1 cellular context compared by ENCODE assay signal in the genomic region with DNA sequence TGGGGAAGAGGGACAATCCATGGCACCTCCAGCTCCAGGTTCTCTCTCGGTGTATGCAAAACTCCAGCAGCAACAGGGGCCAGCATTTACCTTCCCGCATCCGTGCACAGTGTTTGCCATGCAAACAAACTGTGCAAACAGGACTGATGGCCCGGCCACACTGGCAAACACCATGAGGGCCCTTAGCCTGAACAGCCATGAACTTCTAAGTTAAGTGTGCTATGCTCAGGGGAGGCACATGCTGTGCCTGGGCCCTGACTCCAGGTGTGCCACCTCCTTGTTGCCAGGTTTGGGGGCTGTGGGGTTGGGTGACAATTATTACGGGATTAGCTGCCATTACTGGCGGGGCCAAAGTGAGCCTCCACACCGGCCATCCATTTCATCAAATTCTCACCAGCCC.
A peak's percentile ranks its signal among the peaks of the same experiment; 100 is the strongest.
TF ChIP-seq lines count a peak whose summit lies in the region.

No MANE protein-coding gene starts in this region.

TF ChIP-seq in HepG2, 621 proteins besides CTCF, POLR2A, EP300 and RAD21 (continued from another document and continues in another):
- TF ChIP-seq, protein P1, sequence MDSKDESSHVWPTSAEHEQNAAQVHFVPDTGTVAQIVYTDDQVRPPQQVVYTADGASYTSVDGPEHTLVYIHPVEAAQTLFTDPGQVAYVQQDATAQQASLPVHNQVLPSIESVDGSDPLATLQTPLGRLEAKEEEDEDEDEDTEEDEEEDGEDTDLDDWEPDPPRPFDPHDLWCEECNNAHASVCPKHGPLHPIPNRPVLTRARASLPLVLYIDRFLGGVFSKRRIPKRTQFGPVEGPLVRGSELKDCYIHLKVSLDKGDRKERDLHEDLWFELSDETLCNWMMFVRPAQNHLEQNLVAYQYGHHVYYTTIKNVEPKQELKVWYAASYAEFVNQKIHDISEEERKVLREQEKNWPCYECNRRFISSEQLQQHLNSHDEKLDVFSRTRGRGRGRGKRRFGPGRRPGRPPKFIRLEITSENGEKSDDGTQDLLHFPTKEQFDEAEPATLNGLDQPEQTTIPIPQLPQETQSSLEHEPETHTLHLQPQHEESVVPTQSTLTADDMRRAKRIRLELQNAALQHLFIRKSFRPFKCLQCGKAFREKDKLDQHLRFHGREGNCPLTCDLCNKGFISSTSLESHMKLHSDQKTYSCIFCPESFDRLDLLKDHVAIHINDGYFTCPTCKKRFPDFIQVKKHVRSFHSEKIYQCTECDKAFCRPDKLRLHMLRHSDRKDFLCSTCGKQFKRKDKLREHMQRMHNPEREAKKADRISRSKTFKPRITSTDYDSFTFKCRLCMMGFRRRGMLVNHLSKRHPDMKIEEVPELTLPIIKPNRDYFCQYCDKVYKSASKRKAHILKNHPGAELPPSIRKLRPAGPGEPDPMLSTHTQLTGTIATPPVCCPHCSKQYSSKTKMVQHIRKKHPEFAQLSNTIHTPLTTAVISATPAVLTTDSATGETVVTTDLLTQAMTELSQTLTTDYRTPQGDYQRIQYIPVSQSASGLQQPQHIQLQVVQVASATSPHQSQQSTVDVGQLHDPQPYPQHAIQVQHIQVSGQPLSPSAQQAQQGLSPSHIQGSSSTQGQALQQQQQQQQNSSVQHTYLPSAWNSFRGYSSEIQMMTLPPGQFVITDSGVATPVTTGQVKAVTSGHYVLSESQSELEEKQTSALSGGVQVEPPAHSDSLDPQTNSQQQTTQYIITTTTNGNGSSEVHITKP (CRISPR knock-in tag; IDR thresholded peaks at IDR 0.05; ENCODE audit: low read depth): peak; percentile 41; the same call in 1 of the 2 replicates
- TF ChIP-seq, protein P2, sequence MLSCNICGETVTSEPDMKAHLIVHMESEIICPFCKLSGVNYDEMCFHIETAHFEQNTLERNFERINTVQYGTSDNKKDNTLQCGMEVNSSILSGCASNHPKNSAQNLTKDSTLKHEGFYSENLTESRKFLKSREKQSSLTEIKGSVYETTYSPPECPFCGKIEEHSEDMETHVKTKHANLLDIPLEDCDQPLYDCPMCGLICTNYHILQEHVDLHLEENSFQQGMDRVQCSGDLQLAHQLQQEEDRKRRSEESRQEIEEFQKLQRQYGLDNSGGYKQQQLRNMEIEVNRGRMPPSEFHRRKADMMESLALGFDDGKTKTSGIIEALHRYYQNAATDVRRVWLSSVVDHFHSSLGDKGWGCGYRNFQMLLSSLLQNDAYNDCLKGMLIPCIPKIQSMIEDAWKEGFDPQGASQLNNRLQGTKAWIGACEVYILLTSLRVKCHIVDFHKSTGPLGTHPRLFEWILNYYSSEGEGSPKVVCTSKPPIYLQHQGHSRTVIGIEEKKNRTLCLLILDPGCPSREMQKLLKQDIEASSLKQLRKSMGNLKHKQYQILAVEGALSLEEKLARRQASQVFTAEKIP (CRISPR knock-in tag; IDR thresholded peaks at IDR 0.05; ENCODE audit: borderline replicate concordance): no peak
- TF ChIP-seq MED13 (CRISPR knock-in tag; IDR thresholded peaks at IDR 0.05) (no peak), ZNF354B (CRISPR knock-in tag; IDR thresholded peaks at IDR 0.05) (no peak), BRF2 (CRISPR knock-in tag; IDR thresholded peaks at IDR 0.05) (no peak), JUN (CRISPR knock-in tag; IDR thresholded peaks at IDR 0.05) (0 out of 2 replicates have a peak, but pooled peaks have one; percentile 20), ZNF251 (CRISPR knock-in tag; IDR thresholded peaks at IDR 0.05) (no peak), JDP2 (CRISPR knock-in tag; IDR thresholded peaks at IDR 0.05; ENCODE audit: borderline replicate concordance) (no peak), PHF20 (CRISPR knock-in tag; IDR thresholded peaks at IDR 0.05) (no peak), GATAD2A (CRISPR knock-in tag; IDR thresholded peaks at IDR 0.05) (peak; percentile 85), HMG20A (CRISPR knock-in tag; IDR thresholded peaks at IDR 0.05; ENCODE audit: borderline replicate concordance) (peak; percentile 70; the same call in 1 of the 2 replicates), KDM2A (CRISPR knock-in tag; IDR thresholded peaks at IDR 0.05; ENCODE audit: borderline replicate concordance, low read depth) (peak; percentile 60; the same call in 1 of the 2 replicates), MIER3 (CRISPR knock-in tag; IDR thresholded peaks at IDR 0.05; ENCODE audit: borderline replicate concordance) (peak; percentile 74; the same call in 1 of the 2 replicates), ZNF205 (CRISPR knock-in tag; IDR thresholded peaks at IDR 0.05) (no peak), CEBPZ (IDR thresholded peaks at IDR 0.05; ENCODE audit: low read length) (no peak), SAFB2 (CRISPR knock-in tag; IDR thresholded peaks at IDR 0.05; ENCODE audit: borderline replicate concordance, low read depth) (no peak), ZNF484 (CRISPR knock-in tag; IDR thresholded peaks at IDR 0.05; ENCODE audit: borderline replicate concordance, low read depth) (no peak), PREB (CRISPR knock-in tag; IDR thresholded peaks at IDR 0.05) (no peak), ZNF607 (CRISPR knock-in tag; IDR thresholded peaks at IDR 0.05; ENCODE audit: borderline replicate concordance) (no peak), POLR2AphosphoS2 (IDR thresholded peaks at IDR 0.05; ENCODE audit: low read depth, low read length) (no peak), EHMT2 (IDR thresholded peaks at IDR 0.05; ENCODE audit: borderline replicate concordance, low read depth, low read length) (no peak), BRCA1 (CRISPR knock-in tag; IDR thresholded peaks at IDR 0.05) (no peak), CBX2 (IDR thresholded peaks at IDR 0.05; ENCODE audit: low read depth, low read length) (no peak), CBX2 (CRISPR knock-in tag; IDR thresholded peaks at IDR 0.05; ENCODE audit: low read depth) (no peak), ELK4 (CRISPR knock-in tag; IDR thresholded peaks at IDR 0.05; ENCODE audit: borderline replicate concordance) (no peak), TBX3 (IDR thresholded peaks at IDR 0.05; ENCODE audit: borderline replicate concordance) (peak; percentile 82; the same call in 1 of the 2 replicates), ZNF549 (CRISPR knock-in tag; IDR thresholded peaks at IDR 0.05) (no peak), ZNF564 (CRISPR knock-in tag; IDR thresholded peaks at IDR 0.05) (no peak), BRD4 (CRISPR knock-in tag; IDR thresholded peaks at IDR 0.05) (no peak), TIGD3 (CRISPR knock-in tag; IDR thresholded peaks at IDR 0.05; ENCODE audit: borderline replicate concordance) (no peak), NFE2 (CRISPR knock-in tag; IDR thresholded peaks at IDR 0.05) (no peak)
- TF ChIP-seq, protein P3, sequence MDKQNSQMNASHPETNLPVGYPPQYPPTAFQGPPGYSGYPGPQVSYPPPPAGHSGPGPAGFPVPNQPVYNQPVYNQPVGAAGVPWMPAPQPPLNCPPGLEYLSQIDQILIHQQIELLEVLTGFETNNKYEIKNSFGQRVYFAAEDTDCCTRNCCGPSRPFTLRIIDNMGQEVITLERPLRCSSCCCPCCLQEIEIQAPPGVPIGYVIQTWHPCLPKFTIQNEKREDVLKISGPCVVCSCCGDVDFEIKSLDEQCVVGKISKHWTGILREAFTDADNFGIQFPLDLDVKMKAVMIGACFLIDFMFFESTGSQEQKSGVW (CRISPR knock-in tag; IDR thresholded peaks at IDR 0.05; ENCODE audit: borderline replicate concordance): no peak
- TF ChIP-seq, protein P4, sequence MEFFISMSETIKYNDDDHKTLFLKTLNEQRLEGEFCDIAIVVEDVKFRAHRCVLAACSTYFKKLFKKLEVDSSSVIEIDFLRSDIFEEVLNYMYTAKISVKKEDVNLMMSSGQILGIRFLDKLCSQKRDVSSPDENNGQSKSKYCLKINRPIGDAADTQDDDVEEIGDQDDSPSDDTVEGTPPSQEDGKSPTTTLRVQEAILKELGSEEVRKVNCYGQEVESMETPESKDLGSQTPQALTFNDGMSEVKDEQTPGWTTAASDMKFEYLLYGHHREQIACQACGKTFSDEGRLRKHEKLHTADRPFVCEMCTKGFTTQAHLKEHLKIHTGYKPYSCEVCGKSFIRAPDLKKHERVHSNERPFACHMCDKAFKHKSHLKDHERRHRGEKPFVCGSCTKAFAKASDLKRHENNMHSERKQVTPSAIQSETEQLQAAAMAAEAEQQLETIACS (CRISPR knock-in tag; IDR thresholded peaks at IDR 0.05): no peak
- TF ChIP-seq, protein P5, sequence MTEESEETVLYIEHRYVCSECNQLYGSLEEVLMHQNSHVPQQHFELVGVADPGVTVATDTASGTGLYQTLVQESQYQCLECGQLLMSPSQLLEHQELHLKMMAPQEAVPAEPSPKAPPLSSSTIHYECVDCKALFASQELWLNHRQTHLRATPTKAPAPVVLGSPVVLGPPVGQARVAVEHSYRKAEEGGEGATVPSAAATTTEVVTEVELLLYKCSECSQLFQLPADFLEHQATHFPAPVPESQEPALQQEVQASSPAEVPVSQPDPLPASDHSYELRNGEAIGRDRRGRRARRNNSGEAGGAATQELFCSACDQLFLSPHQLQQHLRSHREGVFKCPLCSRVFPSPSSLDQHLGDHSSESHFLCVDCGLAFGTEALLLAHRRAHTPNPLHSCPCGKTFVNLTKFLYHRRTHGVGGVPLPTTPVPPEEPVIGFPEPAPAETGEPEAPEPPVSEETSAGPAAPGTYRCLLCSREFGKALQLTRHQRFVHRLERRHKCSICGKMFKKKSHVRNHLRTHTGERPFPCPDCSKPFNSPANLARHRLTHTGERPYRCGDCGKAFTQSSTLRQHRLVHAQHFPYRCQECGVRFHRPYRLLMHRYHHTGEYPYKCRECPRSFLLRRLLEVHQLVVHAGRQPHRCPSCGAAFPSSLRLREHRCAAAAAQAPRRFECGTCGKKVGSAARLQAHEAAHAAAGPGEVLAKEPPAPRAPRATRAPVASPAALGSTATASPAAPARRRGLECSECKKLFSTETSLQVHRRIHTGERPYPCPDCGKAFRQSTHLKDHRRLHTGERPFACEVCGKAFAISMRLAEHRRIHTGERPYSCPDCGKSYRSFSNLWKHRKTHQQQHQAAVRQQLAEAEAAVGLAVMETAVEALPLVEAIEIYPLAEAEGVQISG (CRISPR knock-in tag; IDR thresholded peaks at IDR 0.05): peak; percentile 77
- TF ChIP-seq, protein P6, sequence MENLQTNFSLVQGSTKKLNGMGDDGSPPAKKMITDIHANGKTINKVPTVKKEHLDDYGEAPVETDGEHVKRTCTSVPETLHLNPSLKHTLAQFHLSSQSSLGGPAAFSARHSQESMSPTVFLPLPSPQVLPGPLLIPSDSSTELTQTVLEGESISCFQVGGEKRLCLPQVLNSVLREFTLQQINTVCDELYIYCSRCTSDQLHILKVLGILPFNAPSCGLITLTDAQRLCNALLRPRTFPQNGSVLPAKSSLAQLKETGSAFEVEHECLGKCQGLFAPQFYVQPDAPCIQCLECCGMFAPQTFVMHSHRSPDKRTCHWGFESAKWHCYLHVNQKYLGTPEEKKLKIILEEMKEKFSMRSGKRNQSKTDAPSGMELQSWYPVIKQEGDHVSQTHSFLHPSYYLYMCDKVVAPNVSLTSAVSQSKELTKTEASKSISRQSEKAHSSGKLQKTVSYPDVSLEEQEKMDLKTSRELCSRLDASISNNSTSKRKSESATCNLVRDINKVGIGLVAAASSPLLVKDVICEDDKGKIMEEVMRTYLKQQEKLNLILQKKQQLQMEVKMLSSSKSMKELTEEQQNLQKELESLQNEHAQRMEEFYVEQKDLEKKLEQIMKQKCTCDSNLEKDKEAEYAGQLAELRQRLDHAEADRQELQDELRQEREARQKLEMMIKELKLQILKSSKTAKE (CRISPR knock-in tag; IDR thresholded peaks at IDR 0.05; ENCODE audit: borderline replicate concordance): peak; percentile 87
